8 cellular contexts compared by ENCODE assay signal in genomic region chr11:61967924-61968757, GRCh38. TPM values are rescaled to one million over a fixed set of nuclear protein-coding genes. Genes with fewer than 3 reads are reported as not detected.
DNase-seq lines count a peak whose midpoint lies in the region; ATAC-seq and TF ChIP-seq lines count a peak whose summit lies in the region.

No MANE protein-coding gene starts in this region.

- H3K56ac ChIP-seq in mesendoderm (ENCODE audit: low read length), result peak overlapping the region; percentile 99

- peak overlapping the region; percentile 99 for H3K4me2 ChIP-seq in mesendoderm (ENCODE audit: low read length)

- TF ChIP-seq POLR2A in NB4 (IDR thresholded peaks at IDR 0.05; ENCODE audit: extremely low read depth, insufficient read length) (no peak), stomach (IDR thresholded peaks at IDR 0.05) (no peak)

- peak overlapping the region; percentile 99 for H3K18ac ChIP-seq in mesendoderm (ENCODE audit: low read length)

- peaks cover 14% of the 10 kb centered on the region for H3K79me1 ChIP-seq in mesendoderm (ENCODE audit: low read length)

- ATAC-seq in GM21825 (IDR thresholded peaks at IDR 0.05; ENCODE audit: unreplicated experiment) (peak; percentile 23), GM19395 (IDR thresholded peaks at IDR 0.05; ENCODE audit: unreplicated experiment) (no peak)

- peak overlapping the region; percentile 98 for H2AK5ac ChIP-seq in mesendoderm (ENCODE audit: low read length)

- H3K27ac ChIP-seq in duodenal mucosa (ENCODE audit: low read depth, low read length), result peak overlapping the region; percentile 97
- peak overlapping the region; percentile 94 for H3K27ac ChIP-seq in mesendoderm (ENCODE audit: low read depth, low read length)
- peak overlapping the region; percentile 99 to 100 (median 99) for H3K27ac ChIP-seq in stomach

- peak overlapping the region; percentile 28 for H4K8ac ChIP-seq in mesendoderm (ENCODE audit: low read depth, low read length)

- no CpG with 5 or more reads among the region's 53 CpGs for WGBS in mesendoderm (ENCODE audit: extremely low coverage, insufficient coverage, low lambda C conversion rate)
- 7 to 11% (median 9%) methylated on average over 44 to 53 of the region's 53 CpGs for WGBS in stomach, 5 donors

- no peaks in the 10 kb centered on the region for H3K27me3 ChIP-seq in duodenal mucosa (ENCODE audit: control insufficient read depth in 1 of 2, insufficient read depth in 2 of 2, low read length in 2 of 2)
- H3K27me3 ChIP-seq in mesendoderm (ENCODE audit: insufficient read depth, low read length, poor library complexity), result no peaks in the 10 kb centered on the region
- no peaks in the 10 kb centered on the region for H3K27me3 ChIP-seq in stomach

- H3K4ac ChIP-seq in mesendoderm (ENCODE audit: low read depth, low read length), result peak overlapping the region; percentile 97

- intact Hi-C loops in stomach (cut with DNase I; ENCODE audit: low total_unique reads), result no loop called here

- H2BK5ac ChIP-seq in mesendoderm (ENCODE audit: low read length), result peak overlapping the region; percentile 89

- peaks cover 16 to 22% of the 10 kb centered on the region in 2 donors for H3K36me3 ChIP-seq in duodenal mucosa (ENCODE audit: control insufficient read depth in 1 of 2, insufficient read depth in 2 of 2, low read length in 2 of 2)
- peaks cover 14% of the 10 kb centered on the region for H3K36me3 ChIP-seq in mesendoderm (ENCODE audit: control insufficient read depth, insufficient read depth, low read length)
- H3K36me3 ChIP-seq in stomach, result peaks cover 20 to 32% (median 31%) of the 10 kb centered on the region in 4 donors

- H3K23ac ChIP-seq in mesendoderm (ENCODE audit: low read length), result peak overlapping the region; percentile 92

- peak overlapping the region; percentile 78 for H4K5ac ChIP-seq in mesendoderm (ENCODE audit: low read length)

- H3K9ac ChIP-seq in duodenal mucosa (ENCODE audit: low read depth in 1 of 2, low read length in 2 of 2), result peak overlapping the region; percentile 96 to 98
- peak overlapping the region; percentile 98 for H3K9ac ChIP-seq in mesendoderm (ENCODE audit: low read length)

- peaks cover 29% of the 10 kb centered on the region for H3K79me2 ChIP-seq in mesendoderm (ENCODE audit: control insufficient read depth, insufficient read depth, low read length)

- H3K4me3 ChIP-seq in NB4 (ENCODE audit: low read depth, low read length) (peak overlapping the region; percentile 69), duodenal mucosa (ENCODE audit: low read depth in 1 of 2, low read length in 2 of 2) (peak overlapping the region; percentile 85 to 98), mesendoderm (ENCODE audit: low read length) (peak overlapping the region; percentile 82), stomach (peak overlapping the region; percentile 94 to 98 (median 96))

- no peak overlapping the region for H2BK15ac ChIP-seq in mesendoderm (replicated peaks; ENCODE audit: low read depth)

- H3K9me3 ChIP-seq in duodenal mucosa (ENCODE audit: control insufficient read depth in 1 of 2, low read length in 2 of 2) (no peaks in the 10 kb centered on the region), stomach (no peaks in the 10 kb centered on the region)

- H3K4me1 ChIP-seq in duodenal mucosa (ENCODE audit: control insufficient read depth in 1 of 2, insufficient read depth in 2 of 2, low read length in 2 of 2) (peaks cover 64 to 68% of the 10 kb centered on the region in 2 donors), mesendoderm (ENCODE audit: control insufficient read depth, low read depth, low read length) (peaks cover 18% of the 10 kb centered on the region), stomach (peaks cover 71 to 79% (median 77%) of the 10 kb centered on the region in 4 donors)

- DNase-seq in DMS153 treated with DMSO at 0.1 percent for 48 hours (lab: John Stamatoyannopoulos, UW; ENCODE audit: unreplicated experiment) (peak; percentile 60), NB4 (ENCODE audit: low read depth) (peak; percentile 93), mesendoderm (peak; percentile 52), stomach (peak; percentile 49)
- peak; percentile 12 to 27 for DNase-seq in activated CD4-positive, alpha-beta T cell treated with anti-CD3 and anti-CD28 coated beads for 24 hours (ENCODE audit: low read depth in 2 of 2)

- no peak for TF ChIP-seq EP300 in stomach (IDR thresholded peaks at IDR 0.05)

- peak overlapping the region; percentile 95 for H2BK120ac ChIP-seq in mesendoderm (ENCODE audit: low read depth, low read length)

- TF ChIP-seq CTCF in NB4 (IDR thresholded peaks at IDR 0.05; ENCODE audit: low read depth, low read length), result no peak
- TF ChIP-seq CTCF in stomach (IDR thresholded peaks at IDR 0.05), result no peak

RNA-seq across cellular contexts. Expression of gene FTH1, which starts 0.7 kb away (rescaled TPM):
- 1,625 TPM for polyA plus RNA-seq in mesendoderm (2013, experiment 1 of 2)
- 1,633 TPM for polyA plus RNA-seq in mesendoderm (2013, experiment 2 of 2)
- 1,000 to 10,000 TPM in 4 of 5 donors, 100 to 1,000 TPM in 1; 703 to 2,177 (median 1,757) TPM for total RNA-seq in stomach
- polyA plus RNA-seq in stomach, result 1,000 to 10,000 TPM; 4,996 to 8,523 (median 5,775) TPM

RNA-seq across cellular contexts. Expression of gene BEST1, which starts 18.0 kb away (rescaled TPM):
- polyA plus RNA-seq in mesendoderm (2013, experiment 1 of 2), result 0.20 TPM
- 0.28 TPM for polyA plus RNA-seq in mesendoderm (2013, experiment 2 of 2)
- 10 to 100 TPM in 2 of 5 donors, 1 to 10 TPM in 2, not detected in 1; 1.2 to 27.4 (median 6.6) TPM for total RNA-seq in stomach
- polyA plus RNA-seq in stomach, result 1 to 10 TPM; 3.4 to 3.8 (median 3.7) TPM

RNA-seq across cellular contexts. Expression of gene RAB3IL1, which starts 50.8 kb away (rescaled TPM):
- 1.4 TPM for polyA plus RNA-seq in mesendoderm (2013, experiment 1 of 2)
- 2.3 TPM for polyA plus RNA-seq in mesendoderm (2013, experiment 2 of 2)
- total RNA-seq in stomach, result 10 to 100 TPM in 2 of 5 donors, 1 to 10 TPM in 1, under 1 TPM in 1, not detected in 1; 0.58 to 12.8 (median 7.1) TPM
- polyA plus RNA-seq in stomach, result 10 to 100 TPM in 2 of 3 donors, 1 to 10 TPM in 1; 5.3 to 13.3 (median 11.6) TPM

Comparison
In these comparisons a context has a peak if more than half of its experiments do, and no peak if none do; other contexts are left out.
1. DNase-seq: peak in every context shown above with its lines; median percentile 93 in NB4; 60 in DMS153 treated with DMSO at 0.1 percent for 48 hours; 52 in mesendoderm; 49 in stomach; 20 in activated CD4-positive, alpha-beta T cell treated with anti-CD3 and anti-CD28 coated beads for 24 hours.